Comparison of ENCODE assay signal across 24 cellular contexts in genomic region chr9:1208185-1208584, GRCh38.
DNase-seq lines count a peak whose midpoint lies in the region; ATAC-seq and TF ChIP-seq lines count a peak whose summit lies in the region.
"Had no signal": no experiment of that assay in that cellular context is flagged by ENCODE, and none has a peak within 500 bp of the region (broad histone marks: within the 10 kb centered on the region; RNA-seq: fewer than 3 reads in every experiment).

No MANE protein-coding gene starts in this region.

- TF ChIP-seq CTCF in HFF-Myc (IDR thresholded peaks at IDR 0.05; ENCODE audit: low read depth, low read length, missing control alignments) (no peak), astrocyte of the spinal cord (IDR thresholded peaks at IDR 0.05; ENCODE audit: low read depth, low read length) (no peak), left lung (IDR thresholded peaks at IDR 0.05) (no peak), WERI-Rb-1 (IDR thresholded peaks at IDR 0.05; ENCODE audit: low read depth, low read length) (no peak), gastrocnemius medialis (IDR thresholded peaks at IDR 0.05 in 4 of 5, conservative IDR thresholded peaks at IDR 0.05 in 1 of 5) (no peak)

- DNase-seq in A172 (ENCODE audit: low spot score): peak; percentile 73
- DNase-seq in HFF-Myc (ENCODE audit: extremely low read depth, low read depth): no peak
- peak; percentile 44 for DNase-seq in astrocyte of the spinal cord (ENCODE audit: low read depth, low spot score)
- DNase-seq in left lung: no peak
- DNase-seq in activated T-helper 2 cell treated with anti-CD3 and anti-CD28 coated beads, Interferon-gamma antibody, Interleukin-2, Interleukin-4, amounts not matched to agents 10 μg/mL and 5 μg/mL and 100 μg/mL, durations not matched to agents 14 hours and 24 hours and 36 hours (ENCODE audit: low spot score): no peak
- no peak for DNase-seq in WERI-Rb-1
- DNase-seq in foreskin melanocyte: no peak
- no peak for DNase-seq in gastrocnemius medialis
- DNase-seq: activated CD4-positive, alpha-beta T cell treated with anti-CD3 and anti-CD28 coated beads for 1 hour; activated effector memory CD4-positive, alpha-beta T cell treated with anti-CD3 and anti-CD28 coated beads, Interleukin-2, amount 50 U/mL, for 16 hours; amniotic stem cell; CD4-positive, alpha-beta T cell; DND-41; head of caudate nucleus; immature natural killer cell; NCI-H2029; NCI-H524 treated with DMSO at 0.1 percent for 48 hours; nephron progenitor cell; spleen; T-helper 17 cell had no signal

- H3K9me3 ChIP-seq in left lung (no peaks in the 10 kb centered on the region), WERI-Rb-1 (ENCODE audit: severe bottlenecking) (no peaks in the 10 kb centered on the region), gastrocnemius medialis (no peaks in the 10 kb centered on the region)
- H3K9me3 ChIP-seq: prostate gland had no signal

- H3K4me3 ChIP-seq in HFF-Myc (replicated peaks; ENCODE audit: low read depth, low read length) (peak overlapping the region; percentile 25; the same call in 1 of the 2 replicates), astrocyte of the spinal cord (ENCODE audit: low read depth, low read length) (no peak overlapping the region), left lung (no peak overlapping the region), WERI-Rb-1 (ENCODE audit: low read depth, low read length) (no peak overlapping the region), gastrocnemius medialis (no peak overlapping the region)
- H3K4me3 ChIP-seq: prostate gland, spleen, tibial nerve had no signal

- no peaks in the 10 kb centered on the region for H3K4me1 Mint-ChIP-seq in activated T-helper 2 cell treated with anti-CD3 and anti-CD28 coated beads, Interferon-gamma antibody, Interleukin-2, Interleukin-4, amounts not matched to agents 10 μg/mL and 5 μg/mL and 100 μg/mL, durations not matched to agents 14 hours and 24 hours and 36 hours (ENCODE audit: low read depth)
- H3K4me1 Mint-ChIP-seq: IgD-negative memory B cell; immature natural killer cell; nephron progenitor cell; stimulated activated effector memory CD8-positive, alpha-beta T cell treated with anti-CD3 and anti-CD28 coated beads, Interleukin-12 subunit alpha, Interleukin-12 subunit beta, amount 100 ng/mL, for 72 hours; T-helper 17 cell had no signal

- H3K27me3 ChIP-seq in left lung (no peaks in the 10 kb centered on the region), WERI-Rb-1 (ENCODE audit: insufficient read depth, low read depth, severe bottlenecking) (peaks cover 17% of the 10 kb centered on the region), gastrocnemius medialis (no peaks in the 10 kb centered on the region)
- H3K27me3 ChIP-seq: spleen, tibial nerve had no signal

- H3K4me1 ChIP-seq in left lung: no peaks in the 10 kb centered on the region
- no peaks in the 10 kb centered on the region for H3K4me1 ChIP-seq in gastrocnemius medialis
- H3K4me1 ChIP-seq: prostate gland, spleen, tibial nerve had no signal

- no peaks in the 10 kb centered on the region for H3K27me3 Mint-ChIP-seq in activated T-helper 2 cell treated with anti-CD3 and anti-CD28 coated beads, Interferon-gamma antibody, Interleukin-2, Interleukin-4, amounts not matched to agents 10 μg/mL and 5 μg/mL and 100 μg/mL, durations not matched to agents 14 hours and 24 hours and 36 hours (ENCODE audit: low read depth)
- H3K27me3 Mint-ChIP-seq: T-helper 17 cell had no signal

- H3K27ac ChIP-seq in left lung (no peak overlapping the region), WERI-Rb-1 (no peak overlapping the region), gastrocnemius medialis (no peak overlapping the region)
- H3K27ac ChIP-seq: prostate gland, spleen, tibial nerve had no signal

- intact Hi-C loops in left lung (cut with DNase I) (no loop called here), gastrocnemius medialis (cut with DNase I; ENCODE audit: low total_unique reads) (no loop called here)
- intact Hi-C loops in activated T-helper 2 cell treated with anti-CD3 and anti-CD28 coated beads, Interferon-gamma antibody, Interleukin-2, Interleukin-4, amounts not matched to agents 10 μg/mL and 5 μg/mL and 100 μg/mL, durations not matched to agents 14 hours and 24 hours and 36 hours (cut with micrococcal nuclease): no loop called here

- no peaks in the 10 kb centered on the region for H3K36me3 Mint-ChIP-seq in activated T-helper 2 cell treated with anti-CD3 and anti-CD28 coated beads, Interferon-gamma antibody, Interleukin-2, Interleukin-4, amounts not matched to agents 10 μg/mL and 5 μg/mL and 100 μg/mL, durations not matched to agents 14 hours and 24 hours and 36 hours (ENCODE audit: low read depth)
- H3K36me3 Mint-ChIP-seq: IgD-negative memory B cell; immature natural killer cell; stimulated activated effector memory CD8-positive, alpha-beta T cell treated with anti-CD3 and anti-CD28 coated beads, Interleukin-12 subunit alpha, Interleukin-12 subunit beta, amount 100 ng/mL, for 72 hours had no signal

- no peak overlapping the region for H3K4me3 Mint-ChIP-seq in activated T-helper 2 cell treated with anti-CD3 and anti-CD28 coated beads, Interferon-gamma antibody, Interleukin-2, Interleukin-4, amounts not matched to agents 10 μg/mL and 5 μg/mL and 100 μg/mL, durations not matched to agents 14 hours and 24 hours and 36 hours (ENCODE audit: low read depth)
- H3K4me3 Mint-ChIP-seq: CD4-positive, alpha-beta T cell; immature natural killer cell; nephron progenitor cell; stimulated activated effector memory CD8-positive, alpha-beta T cell treated with anti-CD3 and anti-CD28 coated beads, Interleukin-12 subunit alpha, Interleukin-12 subunit beta, amount 100 ng/mL, for 72 hours; T-helper 17 cell had no signal

- H3K27ac Mint-ChIP-seq in activated T-helper 2 cell treated with anti-CD3 and anti-CD28 coated beads, Interferon-gamma antibody, Interleukin-2, Interleukin-4, amounts not matched to agents 10 μg/mL and 5 μg/mL and 100 μg/mL, durations not matched to agents 14 hours and 24 hours and 36 hours: no peak overlapping the region
- H3K27ac Mint-ChIP-seq: CD4-positive, alpha-beta T cell; IgD-negative memory B cell; immature natural killer cell; nephron progenitor cell; stimulated activated effector memory CD8-positive, alpha-beta T cell treated with anti-CD3 and anti-CD28 coated beads, Interleukin-12 subunit alpha, Interleukin-12 subunit beta, amount 100 ng/mL, for 72 hours; T-helper 17 cell had no signal

- peaks cover 5% of the 10 kb centered on the region for H3K9me3 Mint-ChIP-seq in activated T-helper 2 cell treated with anti-CD3 and anti-CD28 coated beads, Interferon-gamma antibody, Interleukin-2, Interleukin-4, amounts not matched to agents 10 μg/mL and 5 μg/mL and 100 μg/mL, durations not matched to agents 14 hours and 24 hours and 36 hours

- ATAC-seq in left lung (peak; percentile 71), gastrocnemius medialis (no peak)
- ATAC-seq: stimulated activated effector memory CD8-positive, alpha-beta T cell treated with anti-CD3 and anti-CD28 coated beads, Interleukin-12 subunit alpha, Interleukin-12 subunit beta, amount 100 ng/mL, for 72 hours; T-helper 17 cell had no signal

- TF ChIP-seq POLR2A in gastrocnemius medialis (IDR thresholded peaks at IDR 0.05): no peak

- no peaks in the 10 kb centered on the region for H3K36me3 ChIP-seq in left lung
- no peaks in the 10 kb centered on the region for H3K36me3 ChIP-seq in WERI-Rb-1
- no peaks in the 10 kb centered on the region for H3K36me3 ChIP-seq in gastrocnemius medialis
- H3K36me3 ChIP-seq: prostate gland, spleen, tibial nerve had no signal

- in situ Hi-C loops in astrocyte of the spinal cord (cut with HindIII; ENCODE audit: low sequenced_read_pairs) (no loop called here), gastrocnemius medialis (cut with MboI; ENCODE audit: low sequenced_read_pairs in 4 of 4) (no loop called here)

Comparison
In these comparisons a context has a peak if more than half of its experiments do, and no peak if none do; other contexts are left out.
1. DNase-seq: peak in A172 (single experiment) and astrocyte of the spinal cord (single experiment); none in HFF-Myc (single experiment), left lung (0 of 2), activated T-helper 2 cell treated with anti-CD3 and anti-CD28 coated beads, Interferon-gamma antibody, Interleukin-2, Interleukin-4, amounts not matched to agents 10 μg/mL and 5 μg/mL and 100 μg/mL, durations not matched to agents 14 hours and 24 hours and 36 hours (single experiment), WERI-Rb-1 (single experiment), foreskin melanocyte (single experiment) and gastrocnemius medialis (0 of 2).